In genomic region chr18:37471619-37472018, GRCh38 we compare ENCODE assay signal across 22 cellular contexts.
DNase-seq lines count a peak whose midpoint lies in the region; ATAC-seq and TF ChIP-seq lines count a peak whose summit lies in the region.
"Had no signal": no experiment of that assay in that cellular context is flagged by ENCODE, and none has a peak within 500 bp of the region (broad histone marks: within the 10 kb centered on the region; RNA-seq: fewer than 3 reads in every experiment).

No MANE protein-coding gene starts in this region.

- no peak for TF ChIP-seq CTCF in WERI-Rb-1 (IDR thresholded peaks at IDR 0.05; ENCODE audit: low read depth, low read length)
- TF ChIP-seq CTCF in hepatocyte (IDR thresholded peaks at IDR 0.05; ENCODE audit: poor library complexity), result no peak

- 68% methylated on average over 6 of the region's 6 CpGs for WGBS in hepatocyte (ENCODE audit: low lambda C conversion rate, missing lambda C conversion rate)

- no peak overlapping the region for H2AFZ ChIP-seq in hepatocyte
- H2AFZ ChIP-seq: neural progenitor cell had no signal

- H3K4me2 ChIP-seq in hepatocyte, result no peak overlapping the region
- H3K4me2 ChIP-seq: KMS-11, neural progenitor cell had no signal

- H3K4me1 ChIP-seq in hepatocyte (ENCODE audit: insufficient read depth), result no peaks in the 10 kb centered on the region
- H3K4me1 ChIP-seq: Caco-2, heart right ventricle, neural progenitor cell, right lobe of liver had no signal

- no peaks in the 10 kb centered on the region for H3K9me2 ChIP-seq in hepatocyte (replicated peaks; ENCODE audit: insufficient read depth)

- DNase-seq in DMS 273 (lab: John Stamatoyannopoulos, UW; ENCODE audit: unreplicated experiment) (peak; percentile 85), NCI-H1092 treated with DMSO at 0.1 percent for 48 hours (lab: John Stamatoyannopoulos, UW) (peak; percentile 21), NCI-H2171 (lab: John Stamatoyannopoulos, UW) (peak; percentile 54), WERI-Rb-1 (peak; percentile 15), hepatocyte (ENCODE audit: low spot score) (no peak), putamen (ENCODE audit: low spot score) (no peak)
- DNase-seq: activated CD4-positive, alpha-beta T cell treated with anti-CD3 and anti-CD28 coated beads for 36 hours; activated effector memory CD4-positive, alpha-beta T cell treated with Interleukin-2 at 50 U/mL for 16 hours; activated T-cell treated with anti-CD3 and anti-CD28 coated beads for 4 hours; anterior cingulate cortex; C1 segment of cervical spinal cord; Caco-2; heart right ventricle; MM.1S; NCI-H187 treated with DMSO at 0.1 percent for 48 hours; NCI-H774; right lobe of liver; stimulated activated CD4-positive, alpha-beta T cell treated with anti-CD3 and anti-CD28 coated beads, Interleukin-4, amount 100 ng/mL, for 1 hour had no signal

- H3K9me3 ChIP-seq in WERI-Rb-1 (ENCODE audit: severe bottlenecking), result no peaks in the 10 kb centered on the region
- H3K9me3 ChIP-seq in hepatocyte (ENCODE audit: low read depth), result no peaks in the 10 kb centered on the region
- H3K9me3 ChIP-seq: Caco-2, heart right ventricle, right lobe of liver had no signal

- no peak overlapping the region for H3K4me3 ChIP-seq in WERI-Rb-1 (ENCODE audit: low read depth, low read length)
- no peak overlapping the region for H3K4me3 ChIP-seq in hepatocyte
- H3K4me3 ChIP-seq: heart right ventricle, neural progenitor cell, right lobe of liver had no signal

- no peaks in the 10 kb centered on the region for H3K27me3 ChIP-seq in WERI-Rb-1 (ENCODE audit: insufficient read depth, low read depth, severe bottlenecking)
- H3K27me3 ChIP-seq in hepatocyte, result no peaks in the 10 kb centered on the region
- H3K27me3 ChIP-seq: neural progenitor cell, right lobe of liver had no signal

- H3K27ac ChIP-seq in WERI-Rb-1, result no peak overlapping the region
- no peak overlapping the region for H3K27ac ChIP-seq in hepatocyte
- H3K27ac ChIP-seq: heart right ventricle, KMS-11, neural progenitor cell, right lobe of liver had no signal

- no peak for ATAC-seq in activated CD4-positive, CD25-positive, alpha-beta regulatory T cell treated with anti-CD3 and anti-CD28 coated beads, Interleukin-2, amount 50 U/mL, for 24 hours
- ATAC-seq: activated CD4-positive, alpha-beta T cell treated with anti-CD3 and anti-CD28 coated beads for 36 hours; HCT116; heart right ventricle; right lobe of liver had no signal

- H3K36me3 ChIP-seq in WERI-Rb-1 (no peaks in the 10 kb centered on the region), hepatocyte (replicated peaks; ENCODE audit: insufficient read depth, low read depth) (no peaks in the 10 kb centered on the region)
- H3K36me3 ChIP-seq: heart right ventricle, neural progenitor cell, right lobe of liver had no signal

- H4K20me1 ChIP-seq in hepatocyte (ENCODE audit: insufficient read depth, poor library complexity, severe bottlenecking), result no peaks in the 10 kb centered on the region

- no peaks in the 10 kb centered on the region for H3K79me2 ChIP-seq in hepatocyte

Comparison
In these comparisons a context has a peak if more than half of its experiments do, and no peak if none do; other contexts are left out.
1. DNase-seq: peak in DMS 273 (single experiment), NCI-H1092 treated with DMSO at 0.1 percent for 48 hours (single experiment), NCI-H2171 (single experiment) and WERI-Rb-1 (single experiment); none in hepatocyte (single experiment) and putamen (single experiment).